17 cellular contexts compared by ENCODE assay signal in the genomic region with DNA sequence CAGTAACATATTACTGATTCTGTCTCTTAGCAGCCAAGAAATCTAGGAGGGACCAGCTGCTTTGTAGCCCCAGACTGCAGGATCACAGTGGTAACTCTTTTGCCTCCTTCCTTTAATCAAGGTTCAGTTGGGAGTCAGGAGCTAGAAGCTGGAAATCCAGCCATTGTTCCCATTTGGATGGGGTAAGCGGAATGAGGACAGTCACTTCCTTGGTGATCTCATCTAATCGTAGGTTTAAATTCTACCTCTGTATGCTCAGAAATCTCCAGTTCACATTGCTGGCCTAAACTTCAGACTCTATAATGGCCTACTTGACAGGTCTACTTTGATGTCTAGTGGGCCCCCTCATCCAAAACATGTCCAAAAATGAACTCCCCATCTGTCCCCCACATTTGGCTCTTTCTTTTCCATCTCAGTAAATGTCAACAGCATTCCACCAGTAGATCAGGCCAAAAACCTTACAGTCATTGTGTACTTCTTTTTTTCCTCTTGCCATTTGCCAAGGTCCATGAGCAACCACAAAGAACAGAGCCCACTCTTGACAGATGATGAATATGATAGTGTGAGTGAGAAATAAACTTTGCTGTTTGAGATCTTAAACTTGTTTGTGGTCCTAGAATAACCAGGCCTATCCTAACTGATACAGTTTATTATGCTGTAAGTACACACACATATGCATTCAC. TPM values are rescaled to one million over a fixed set of nuclear protein-coding genes. Genes with fewer than 3 reads are reported as not detected.
A peak's percentile ranks its signal among the peaks of the same experiment; 100 is the strongest.
DNase-seq lines count a peak whose midpoint lies in the region; ATAC-seq and TF ChIP-seq lines count a peak whose summit lies in the region.
"Had no signal": no experiment of that assay in that cellular context is flagged by ENCODE, and none has a peak within 500 bp of the region (broad histone marks: within the 10 kb centered on the region; RNA-seq: fewer than 3 reads in every experiment).

No MANE protein-coding gene starts in this region.

- no peak overlapping the region for H3K56ac ChIP-seq in mesendoderm (ENCODE audit: low read length)

- H3K27ac Mint-ChIP-seq in GM23338: peak overlapping the region; percentile 25; the same call in 1 of the 2 replicates
- peak overlapping the region; percentile 24 for H3K27ac Mint-ChIP-seq in chondrocyte (ENCODE audit: unreplicated experiment)
- H3K27ac Mint-ChIP-seq: CD4-positive, alpha-beta T cell had no signal

- H3K4me1 ChIP-seq in GM23338 (ENCODE audit: insufficient read depth) (peaks cover 37% of the 10 kb centered on the region), mesendoderm (ENCODE audit: control insufficient read depth, low read depth, low read length) (peaks cover 7% of the 10 kb centered on the region)

- peaks cover 7% of the 10 kb centered on the region for H3K79me1 ChIP-seq in mesendoderm (ENCODE audit: low read length)

- H2BK5ac ChIP-seq in mesendoderm (ENCODE audit: low read length): no peak overlapping the region

- H3K79me2 ChIP-seq in GM23338 (replicated peaks; ENCODE audit: insufficient read depth) (peaks cover 100% of the 10 kb centered on the region), mesendoderm (ENCODE audit: control insufficient read depth, insufficient read depth, low read length) (peaks cover 59% of the 10 kb centered on the region)

- H3K4me3 Mint-ChIP-seq in GM23338: no peak overlapping the region
- no peak overlapping the region for H3K4me3 Mint-ChIP-seq in chondrocyte (ENCODE audit: unreplicated experiment)
- H3K4me3 Mint-ChIP-seq: CD4-positive, alpha-beta T cell had no signal

- no peak overlapping the region for H3K4ac ChIP-seq in mesendoderm (ENCODE audit: low read depth, low read length)

- no peaks in the 10 kb centered on the region for H3K9me2 ChIP-seq in GM23338 (ENCODE audit: insufficient read depth)

- H3K36me3 ChIP-seq in GM23338 (ENCODE audit: insufficient read depth): no peaks in the 10 kb centered on the region
- no peaks in the 10 kb centered on the region for H3K36me3 ChIP-seq in mesendoderm (ENCODE audit: control insufficient read depth, insufficient read depth, low read length)
- H3K36me3 ChIP-seq: BE2C, MG63 had no signal

- H3K27ac ChIP-seq in GM23338 (ENCODE audit: low read depth): no peak overlapping the region; the same call in 1 of the 2 replicates
- no peak overlapping the region for H3K27ac ChIP-seq in mesendoderm (ENCODE audit: low read depth, low read length)
- H3K27ac ChIP-seq: SK-N-MC had no signal

- H3K4me2 ChIP-seq in GM23338: no peak overlapping the region
- H3K4me2 ChIP-seq in mesendoderm (ENCODE audit: low read length): no peak overlapping the region

- H4K20me1 ChIP-seq in GM23338 (replicated peaks; ENCODE audit: insufficient read depth): peaks cover 61% of the 10 kb centered on the region

- H3K23ac ChIP-seq in mesendoderm (ENCODE audit: low read length): no peak overlapping the region

- H4K8ac ChIP-seq in mesendoderm (ENCODE audit: low read depth, low read length): no peak overlapping the region

- DNase-seq in GM23338 (ENCODE audit: low spot score) (no peak), NCI-H69 (lab: John Stamatoyannopoulos, UW) (peak; percentile 11), chondrocyte (ENCODE audit: low spot score) (no peak), mesendoderm (peak; percentile 31), NCI-H2029 treated with DMSO at 0.1 percent for 48 hours (lab: John Stamatoyannopoulos, UW) (no peak), glomerular visceral epithelial cell (ENCODE audit: extremely low spot score) (no peak), ACHN (no peak)
- DNase-seq: BE2C; CD4-positive, alpha-beta T cell; MG63; NCI-H1092; NCI-H146; NCI-H2081 treated with DMSO at 0.1 percent for 48 hours; NCI-H510A treated with DMSO at 0.1 percent for 48 hours had no signal

- H2AK5ac ChIP-seq in mesendoderm (ENCODE audit: low read length): no peak overlapping the region

- H3K27me3 ChIP-seq in GM23338 (ENCODE audit: insufficient read depth) (no peaks in the 10 kb centered on the region), mesendoderm (ENCODE audit: insufficient read depth, low read length, poor library complexity) (no peaks in the 10 kb centered on the region)
- H3K27me3 ChIP-seq: BE2C, MG63 had no signal

- TF ChIP-seq CTCF in GM23338 (conservative IDR thresholded peaks at IDR 0.05; ENCODE audit: low read depth in 2 of 2) (no peak), chondrocyte (IDR thresholded peaks at IDR 0.05) (no peak)

- H4K5ac ChIP-seq in mesendoderm (ENCODE audit: low read length): no peak overlapping the region

- H3K4me1 Mint-ChIP-seq in GM23338 (peaks cover 63% of the 10 kb centered on the region), chondrocyte (ENCODE audit: low read depth) (peaks cover 53% of the 10 kb centered on the region)

- H2BK120ac ChIP-seq in mesendoderm (ENCODE audit: low read depth, low read length): no peak overlapping the region

- H3K9ac ChIP-seq in mesendoderm (ENCODE audit: low read length): no peak overlapping the region

- WGBS in mesendoderm (ENCODE audit: extremely low coverage, insufficient coverage, low lambda C conversion rate): no CpG with 5 or more reads among the region's 2 CpGs

- no peak overlapping the region for H2BK15ac ChIP-seq in mesendoderm (replicated peaks; ENCODE audit: low read depth)

- in situ Hi-C loops in ACHN (cut with HindIII; ENCODE audit: low pct_ligation_motif_present, low pct_unique_long_range_greater_than_20kb, low sequenced_read_pairs): no loop called here

- H3K9me3 Mint-ChIP-seq in GM23338 (no peaks in the 10 kb centered on the region), chondrocyte (ENCODE audit: low read depth) (no peaks in the 10 kb centered on the region)
- H3K9me3 Mint-ChIP-seq: CD4-positive, alpha-beta T cell had no signal

- H3K36me3 Mint-ChIP-seq in GM23338 (ENCODE audit: low read depth): peaks cover 4% of the 10 kb centered on the region; the same call in 2 of the 3 replicates
- H3K36me3 Mint-ChIP-seq in chondrocyte (ENCODE audit: low read depth): no peaks in the 10 kb centered on the region

- H3K18ac ChIP-seq in mesendoderm (ENCODE audit: low read length): no peak overlapping the region

- H3K27me3 Mint-ChIP-seq in GM23338 (ENCODE audit: insufficient read depth, low read depth, poor library complexity) (no peaks in the 10 kb centered on the region), chondrocyte (ENCODE audit: low read depth) (no peaks in the 10 kb centered on the region)

- no peaks in the 10 kb centered on the region for H3F3A ChIP-seq in GM23338 (replicated peaks; ENCODE audit: low read depth)

- no peak overlapping the region for H2AFZ ChIP-seq in GM23338

- ATAC-seq in GM23338: no peak; the same call in 2 of the 3 replicates
- no peak for ATAC-seq in HG03139 (IDR thresholded peaks at IDR 0.05; ENCODE audit: unreplicated experiment)
- ATAC-seq: Right ventricle myocardium inferior had no signal

- H3K4me3 ChIP-seq in GM23338: no peak overlapping the region
- H3K4me3 ChIP-seq in mesendoderm (ENCODE audit: low read length): no peak overlapping the region
- H3K4me3 ChIP-seq: MG63, SK-N-MC had no signal

TF ChIP-seq in GM23338, 12 proteins besides CTCF, POLR2A, EP300 and RAD21 (continues in another document):
- no peak for TF ChIP-seq ZNF331 (CRISPR knock-in tag; IDR thresholded peaks at IDR 0.05; ENCODE audit: low read depth)
- TF ChIP-seq, protein P1, sequence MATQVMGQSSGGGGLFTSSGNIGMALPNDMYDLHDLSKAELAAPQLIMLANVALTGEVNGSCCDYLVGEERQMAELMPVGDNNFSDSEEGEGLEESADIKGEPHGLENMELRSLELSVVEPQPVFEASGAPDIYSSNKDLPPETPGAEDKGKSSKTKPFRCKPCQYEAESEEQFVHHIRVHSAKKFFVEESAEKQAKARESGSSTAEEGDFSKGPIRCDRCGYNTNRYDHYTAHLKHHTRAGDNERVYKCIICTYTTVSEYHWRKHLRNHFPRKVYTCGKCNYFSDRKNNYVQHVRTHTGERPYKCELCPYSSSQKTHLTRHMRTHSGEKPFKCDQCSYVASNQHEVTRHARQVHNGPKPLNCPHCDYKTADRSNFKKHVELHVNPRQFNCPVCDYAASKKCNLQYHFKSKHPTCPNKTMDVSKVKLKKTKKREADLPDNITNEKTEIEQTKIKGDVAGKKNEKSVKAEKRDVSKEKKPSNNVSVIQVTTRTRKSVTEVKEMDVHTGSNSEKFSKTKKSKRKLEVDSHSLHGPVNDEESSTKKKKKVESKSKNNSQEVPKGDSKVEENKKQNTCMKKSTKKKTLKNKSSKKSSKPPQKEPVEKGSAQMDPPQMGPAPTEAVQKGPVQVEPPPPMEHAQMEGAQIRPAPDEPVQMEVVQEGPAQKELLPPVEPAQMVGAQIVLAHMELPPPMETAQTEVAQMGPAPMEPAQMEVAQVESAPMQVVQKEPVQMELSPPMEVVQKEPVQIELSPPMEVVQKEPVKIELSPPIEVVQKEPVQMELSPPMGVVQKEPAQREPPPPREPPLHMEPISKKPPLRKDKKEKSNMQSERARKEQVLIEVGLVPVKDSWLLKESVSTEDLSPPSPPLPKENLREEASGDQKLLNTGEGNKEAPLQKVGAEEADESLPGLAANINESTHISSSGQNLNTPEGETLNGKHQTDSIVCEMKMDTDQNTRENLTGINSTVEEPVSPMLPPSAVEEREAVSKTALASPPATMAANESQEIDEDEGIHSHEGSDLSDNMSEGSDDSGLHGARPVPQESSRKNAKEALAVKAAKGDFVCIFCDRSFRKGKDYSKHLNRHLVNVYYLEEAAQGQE (IDR thresholded peaks at IDR 0.05; ENCODE audit: unreplicated experiment): no peak
- TF ChIP-seq CREB1 (CRISPR knock-in tag; IDR thresholded peaks at IDR 0.05; ENCODE audit: low read depth): no peak
- TF ChIP-seq JUNB (IDR thresholded peaks at IDR 0.05; ENCODE audit: unreplicated experiment): no peak

RNA-seq across cellular contexts. Expression of a gene that starts 40.1 kb away (rescaled TPM):
- total RNA-seq in GM23338 (2014; rRNA removed; shearing (Covaris generic)): 64.7 and 74.2 TPM in 2 replicates
- polyA plus RNA-seq in GM23338 (2016; fragmentation: Nextera tagmentation; extraction: Ambion mirVana): 48.9 and 50.5 TPM in 2 replicates
- total RNA-seq in chondrocyte: 41.5 to 54.5 TPM (median 48.0 TPM) in 3 replicates
- 44.3 TPM for polyA plus RNA-seq in mesendoderm (2013, experiment 1 of 2)
- 44.8 TPM for polyA plus RNA-seq in mesendoderm (2013, experiment 2 of 2)

Comparison
In these comparisons a context has a peak if more than half of its experiments do, and no peak if none do; other contexts are left out.
1. DNase-seq: peak in NCI-H69 (single experiment) and mesendoderm (single experiment); none in GM23338 (single experiment), chondrocyte (single experiment), NCI-H2029 treated with DMSO at 0.1 percent for 48 hours (single experiment), glomerular visceral epithelial cell (single experiment) and ACHN (single experiment).